Comparison of ENCODE assay signal across 18 cellular contexts in the genomic region with DNA sequence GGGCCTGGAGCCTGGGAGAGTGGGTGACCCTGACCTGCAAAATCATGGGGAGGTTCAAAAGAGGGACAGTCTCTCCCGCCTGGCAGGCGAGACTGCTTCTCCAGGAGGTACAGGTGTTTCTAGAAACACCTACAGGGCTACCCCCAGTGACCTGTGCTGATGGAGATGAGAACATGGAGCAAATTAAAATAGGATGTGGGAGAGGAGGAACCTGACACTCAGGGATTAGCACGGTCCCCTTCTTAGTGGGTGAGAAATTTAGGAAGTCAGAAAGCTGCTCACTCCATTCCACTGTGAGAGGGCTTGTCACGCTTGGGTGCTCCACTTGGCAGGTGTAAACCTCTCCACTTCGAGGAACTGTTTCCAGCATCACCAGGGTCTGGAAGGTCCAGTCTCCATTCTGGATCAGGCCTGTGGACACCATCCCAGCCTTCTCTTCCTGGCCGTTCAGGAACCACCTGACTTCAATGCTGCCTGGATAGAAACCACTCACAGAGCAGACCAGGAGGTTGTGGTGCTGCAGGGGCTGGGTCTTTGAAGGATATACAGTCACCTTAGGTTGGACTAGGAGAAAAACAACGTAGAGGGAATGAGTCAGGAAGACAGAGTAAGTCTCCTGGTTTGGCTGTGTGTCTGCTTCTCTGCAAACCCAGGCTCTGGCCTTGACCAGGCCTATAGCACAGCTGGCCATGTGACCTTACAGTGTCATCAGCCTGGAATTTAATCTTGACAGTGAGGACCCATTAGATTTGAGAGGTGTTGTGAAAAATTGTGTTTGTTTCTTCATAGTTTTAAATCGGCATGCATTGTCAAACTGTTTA. TPM values are rescaled to one million over a fixed set of nuclear protein-coding genes. Genes with fewer than 3 reads are reported as not detected.
DNase-seq lines count a peak whose midpoint lies in the region; ATAC-seq, FAIRE-seq and TF ChIP-seq lines count a peak whose summit lies in the region.
"Had no signal": no experiment of that assay in that cellular context is flagged by ENCODE, and none has a peak within 500 bp of the region (broad histone marks: within the 10 kb centered on the region; RNA-seq: fewer than 3 reads in every experiment).

No MANE protein-coding gene starts in this region.

- no peak for TF ChIP-seq CTCF in GM12878 (IDR thresholded peaks at IDR 0.05 in 2 of 3, conservative IDR thresholded peaks at IDR 0.05 in 1 of 3; ENCODE audit: control insufficient read depth in 2 of 3, extremely low read depth in 1 of 3, insufficient read depth in 1 of 3, low read depth in 3 of 3, low read length in 3 of 3)
- TF ChIP-seq CTCF in upper lobe of right lung (IDR thresholded peaks at IDR 0.05): no peak
- TF ChIP-seq CTCF in CD4-positive, alpha-beta T cell (IDR thresholded peaks at IDR 0.05): no peak

- in situ Hi-C loops in GM12878 (cut with MboI): no loop called here

- CTCF ChIA-PET in GM12878 (lab: Yijun Ruan, JAX): interaction anchor here (0.6 kb wide), 1 partner anchor 28 kb away, joined by 3 read pairs; no protein-coding TSS in a partner anchor
- CTCF ChIA-PET in CD4-positive, alpha-beta T cell (lab: Charles Lee): no interaction called here

- H3K27me3 Mint-ChIP-seq in naive B cell: no peaks in the 10 kb centered on the region
- no peaks in the 10 kb centered on the region for H3K27me3 Mint-ChIP-seq in CD4-positive, alpha-beta T cell

- no peak overlapping the region for H3K4me2 ChIP-seq in GM12878 (ENCODE audit: control insufficient read depth, insufficient read depth)

- POLR2A ChIA-PET in GM12878 (lab: Charles Lee): interaction anchor here (1.7 kb wide), 1 partner anchor 63 kb away, joined by 3 read pairs; no protein-coding TSS in a partner anchor
- POLR2A ChIA-PET in CD4-positive, alpha-beta T cell (lab: Charles Lee): no interaction called here

- RAD21 ChIA-PET in GM12878 (lab: Charles Lee; ENCODE audit: unreplicated experiment): no interaction called here

- no peak overlapping the region for H3K9ac ChIP-seq in GM12878 (ENCODE audit: control insufficient read depth, insufficient read depth, low read length)

- peaks cover 0 to 4% (median 0%) of the 10 kb centered on the region in 7 donors for H3K9me3 Mint-ChIP-seq in naive B cell
- H3K9me3 Mint-ChIP-seq in CD4-positive, alpha-beta T cell: no peaks in the 10 kb centered on the region
- H3K9me3 Mint-ChIP-seq: CD8-positive, alpha-beta T cell; H9 had no signal

- intact Hi-C loops in Right ventricle myocardium inferior (cut with DNase I) (loop anchor here (10.0 kb wide), 1 partner anchor 57 kb away; no protein-coding TSS in a partner anchor), Right ventricle myocardium superior (cut with DNase I) (no loop called here), GM12878 (cut with micrococcal nuclease; ENCODE audit: unreplicated experiment) (loop anchor here (2.0 kb wide), 1 partner anchor 111 kb away; no protein-coding TSS in a partner anchor), upper lobe of right lung (cut with DNase I) (no loop called here)
- intact Hi-C loops in CD4-positive, alpha-beta T cell (cut with DNase I, micrococcal nuclease): loop anchor here in 1 of 2 experiments (2.0 kb wide), 1 partner anchor 29 kb away; no protein-coding TSS in a partner anchor

- H3K4me3 ChIP-seq in GM12878 (no peak overlapping the region), upper lobe of right lung (no peak overlapping the region)
- H3K4me3 ChIP-seq: SK-N-MC had no signal

- 8% methylated on average over 6 of the region's 8 CpGs for WGBS in GM12878 (ENCODE audit: insufficient coverage, insufficient replicate concordance, low lambda C conversion rate, missing lambda C conversion rate)

- peaks cover 56 to 68% of the 10 kb centered on the region in 2 donors for H3K36me3 Mint-ChIP-seq in naive B cell
- H3K36me3 Mint-ChIP-seq in CD4-positive, alpha-beta T cell (ENCODE audit: low read depth): no peaks in the 10 kb centered on the region

- H3K36me3 ChIP-seq in GM12878 (ENCODE audit: control insufficient read depth in 2 of 2, insufficient read depth in 2 of 2, low read length in 1 of 2) (peaks cover 13 to 14% of the 10 kb centered on the region in 2 experiments; a peak in 3 of 4 replicates), upper lobe of right lung (no peaks in the 10 kb centered on the region)

- no TSS peak for BruUV-seq in GM12878 (replicated peaks; lab: Mats Ljungman, UMichigan)

- H3K9me3 ChIP-seq in GM12878 (replicated peaks; ENCODE audit: control insufficient read depth, insufficient read depth, low read length) (no peaks in the 10 kb centered on the region), upper lobe of right lung (no peaks in the 10 kb centered on the region)
- H3K9me3 ChIP-seq in CD4-positive, alpha-beta T cell (ENCODE audit: control insufficient read depth, low read length): no peaks in the 10 kb centered on the region

- no peak for TF ChIP-seq EP300 in GM12878 (IDR thresholded peaks at IDR 0.05; ENCODE audit: borderline replicate concordance in 1 of 2, control insufficient read depth in 1 of 2, low read depth in 2 of 2, low read length in 2 of 2)

- H3K4me1 Mint-ChIP-seq in naive B cell: peaks cover 59 to 74% (median 62%) of the 10 kb centered on the region in 3 donors
- H3K4me1 Mint-ChIP-seq in CD4-positive, alpha-beta T cell (ENCODE audit: low read depth): peaks cover 18% of the 10 kb centered on the region

- H3K27ac ChIP-seq in GM12878 (ENCODE audit: control insufficient read depth, insufficient read depth): no peak overlapping the region
- H3K27ac ChIP-seq in upper lobe of right lung: no peak overlapping the region
- H3K27ac ChIP-seq in CD4-positive, alpha-beta T cell (ENCODE audit: low read depth, low read length): no peak overlapping the region
- H3K27ac ChIP-seq: SK-N-MC had no signal

- no peak for TF ChIP-seq RAD21 in GM12878 (IDR thresholded peaks at IDR 0.05; ENCODE audit: insufficient read depth, low read depth, low read length)

- H3K27ac Mint-ChIP-seq in naive B cell: peak overlapping the region; percentile 65 to 100 (median 91)
- H3K27ac Mint-ChIP-seq in CD4-positive, alpha-beta T cell: no peak overlapping the region
- H3K27ac Mint-ChIP-seq: CD8-positive, alpha-beta T cell; H9 had no signal

- ATAC-seq in Right ventricle myocardium inferior (peak; percentile 28), Right ventricle myocardium superior (ENCODE audit: poor library complexity) (no peak), GM12878 (no peak), naive B cell (ENCODE audit: low read depth in 2 of 2) (peak; percentile 10 to 13), upper lobe of right lung (peak; percentile 39), HG03025 (IDR thresholded peaks at IDR 0.05; ENCODE audit: low FRiP score, unreplicated experiment) (no peak)
- ATAC-seq in CD4-positive, alpha-beta T cell (ENCODE audit: poor library complexity): no peak
- ATAC-seq: CD8-positive, alpha-beta T cell had no signal

- no peak overlapping the region for H2AFZ ChIP-seq in GM12878 (ENCODE audit: control insufficient read depth, low read depth, low read length)

- H3K4me1 ChIP-seq in GM12878 (ENCODE audit: control insufficient read depth, insufficient read depth, low read length) (no peaks in the 10 kb centered on the region), upper lobe of right lung (no peaks in the 10 kb centered on the region)

- no peaks in the 10 kb centered on the region for H4K20me1 ChIP-seq in GM12878 (ENCODE audit: control insufficient read depth, insufficient read depth)

- SMC1A ChIA-PET in GM12878 (lab: Charles Lee; ENCODE audit: uncharacterized antibody, unreplicated experiment): interaction anchor here (1.0 to 1.2 kb wide), 3 partner anchors 27 to 63 kb away, joined by 3 to 4 read pairs (median 3); no protein-coding TSS in a partner anchor

- peak overlapping the region; percentile 48 to 84 (median 74) for H3K4me3 Mint-ChIP-seq in naive B cell
- no peak overlapping the region for H3K4me3 Mint-ChIP-seq in CD4-positive, alpha-beta T cell
- H3K4me3 Mint-ChIP-seq: CD8-positive, alpha-beta T cell; H9 had no signal

- DNase-seq in Right ventricle myocardium inferior (ENCODE audit: missing footprints): no peak
- no peak for DNase-seq in Right ventricle myocardium superior
- DNase-seq in GM12878 (ENCODE audit: low read depth, low spot score): no peak
- DNase-seq in naive B cell: no peak
- DNase-seq in upper lobe of right lung: no peak
- no peak for DNase-seq in activated CD8-positive, alpha-beta memory T cell treated with anti-CD3 and anti-CD28 coated beads, Interleukin-2, amount 50 U/mL, for 4 hours
- DNase-seq in CD4-positive, alpha-beta T cell: no peak
- DNase-seq: CD8-positive, alpha-beta T cell; H9; NCI-H2081; NCI-H524 treated with DMSO at 0.1 percent for 48 hours; OCI-M1 had no signal

- TF ChIP-seq POLR2A in GM12878 (IDR thresholded peaks at IDR 0.05; ENCODE audit: low read depth, low read length): peak; percentile 43

- H3K27me3 ChIP-seq in GM12878 (replicated peaks in 1 of 2; ENCODE audit: control insufficient read depth in 2 of 2, insufficient read depth in 2 of 2, low read length in 1 of 2) (no peaks in the 10 kb centered on the region), upper lobe of right lung (no peaks in the 10 kb centered on the region)
- H3K27me3 ChIP-seq in CD4-positive, alpha-beta T cell (ENCODE audit: control insufficient read depth, insufficient read depth, low read length): no peaks in the 10 kb centered on the region

- no peak for FAIRE-seq in GM12878 (lab: Jason Lieb, UNC)
- FAIRE-seq: D721Med had no signal

- H3K79me2 ChIP-seq in GM12878 (ENCODE audit: control insufficient read depth, insufficient read depth, low read length): peaks cover 27% of the 10 kb centered on the region

RNA-seq across cellular contexts. Expression of gene HLA-DRB1, which starts 8.2 kb away (rescaled TPM):
- total RNA-seq in Right ventricle myocardium inferior (32.4 TPM), Right ventricle myocardium superior (27.5 TPM), GM12878 (2014; rRNA removed) (585 and 596 TPM in 2 replicates), GM12878 (2014; rRNA removed; fragmentation: Illumina TruSeq; extraction: Trizol) (543 and 546 TPM in 2 replicates), GM12878 (2021) (718 and 768 TPM in 2 replicates), upper lobe of right lung (335 TPM)
- 285 and 299 TPM in 2 replicates for total RNA-seq in GM12878 (2013; cell fraction: nucleolus; rRNA removed)
- 440 TPM for polyA plus RNA-seq in GM12878 (2011; ENCODE audit: low read depth)
- polyA plus RNA-seq in GM12878 (2011; rRNA removed) (684 and 1,082 TPM in 2 replicates), GM12878 (2014; fragmentation: Illumina TruSeq; extraction: Trizol) (462 and 549 TPM in 2 replicates), GM12878 (2014; fragmentation: Nextera tagmentation; extraction: Ambion mirVana) (100 to 1,000 TPM; 312 to 364 TPM), GM12878 (2014; rRNA removed) (623 and 640 TPM in 2 replicates), GM12878 (2016; fragmentation: Nextera tagmentation; extraction: Ambion mirVana) (100 to 1,000 TPM; 839 to 871 TPM), naive B cell (ENCODE audit: low read depth in 6 of 6) (1,000 to 10,000 TPM; 2,451 to 5,170 (median 4,939) TPM)
- 1,851 and 2,227 TPM in 2 replicates for polyA plus RNA-seq in GM12878 (2011; cell fraction: cytosol; rRNA removed)
- polyA plus RNA-seq in GM12878 (2011; cell fraction: nucleus; rRNA removed): 730 and 992 TPM in 2 replicates
- 697 and 802 TPM in 2 replicates for polyA plus RNA-seq in GM12878 (2012)
- 527 and 1,029 TPM in 2 replicates for polyA minus RNA-seq in GM12878 (2011; rRNA and poly(A)+ RNA removed)
- polyA minus RNA-seq in GM12878 (2011; cell fraction: cytosol; rRNA and poly(A)+ RNA removed): 229 and 257 TPM in 2 replicates
- 78.9 and 81.7 TPM in 2 replicates for polyA minus RNA-seq in GM12878 (2011; cell fraction: nucleus; rRNA and poly(A)+ RNA removed)
- total RNA-seq in CD4-positive, alpha-beta T cell: 10 to 100 TPM; 31.3 to 33.6 TPM
- total RNA-seq: A673 had no signal

RNA-seq across cellular contexts. Expression of gene HLA-DRB5, which starts 51.4 kb away (rescaled TPM):
- total RNA-seq in Right ventricle myocardium inferior (21.2 TPM), Right ventricle myocardium superior (17.7 TPM), GM12878 (2014; rRNA removed) (59.4 and 60.7 TPM in 2 replicates), GM12878 (2014; rRNA removed; fragmentation: Illumina TruSeq; extraction: Trizol) (52.2 and 57.1 TPM in 2 replicates), GM12878 (2021) (84.0 and 88.3 TPM in 2 replicates), upper lobe of right lung (197 TPM)
- 18.5 and 25.2 TPM in 2 replicates for total RNA-seq in GM12878 (2013; cell fraction: nucleolus; rRNA removed)
- 20.6 TPM for polyA plus RNA-seq in GM12878 (2011; ENCODE audit: low read depth)
- polyA plus RNA-seq in GM12878 (2011; rRNA removed) (69.3 and 108 TPM in 2 replicates), GM12878 (2014; fragmentation: Illumina TruSeq; extraction: Trizol) (38.0 and 39.2 TPM in 2 replicates), GM12878 (2014; fragmentation: Nextera tagmentation; extraction: Ambion mirVana) (10 to 100 TPM; 38.5 to 40.6 TPM), GM12878 (2014; rRNA removed) (66.3 and 81.7 TPM in 2 replicates), GM12878 (2016; fragmentation: Nextera tagmentation; extraction: Ambion mirVana) (10 to 100 TPM; 84.0 to 91.8 TPM), naive B cell (ENCODE audit: low read depth in 6 of 6) (1,000 to 10,000 TPM in 1 of 6 donors, 100 to 1,000 TPM in 2, 10 to 100 TPM in 3; 55.2 to 2,377 (median 210) TPM)
- polyA plus RNA-seq in GM12878 (2011; cell fraction: cytosol; rRNA removed): 136 and 171 TPM in 2 replicates
- 59.7 and 86.8 TPM in 2 replicates for polyA plus RNA-seq in GM12878 (2011; cell fraction: nucleus; rRNA removed)
- 63.7 and 78.6 TPM in 2 replicates for polyA plus RNA-seq in GM12878 (2012)
- 48.9 and 79.2 TPM in 2 replicates for polyA minus RNA-seq in GM12878 (2011; rRNA and poly(A)+ RNA removed)
- 27.8 and 29.1 TPM in 2 replicates for polyA minus RNA-seq in GM12878 (2011; cell fraction: cytosol; rRNA and poly(A)+ RNA removed)
- 9.3 and 10.3 TPM in 2 replicates for polyA minus RNA-seq in GM12878 (2011; cell fraction: nucleus; rRNA and poly(A)+ RNA removed)
- total RNA-seq in CD4-positive, alpha-beta T cell: 10 to 100 TPM; 12.5 to 12.6 TPM
- total RNA-seq: A673, Daoy had no signal

RNA-seq across cellular contexts. Expression of gene HLA-DQA1, which starts 55.7 kb away (rescaled TPM):
- total RNA-seq in Right ventricle myocardium inferior (5.3 TPM), Right ventricle myocardium superior (5.5 TPM), GM12878 (2014; rRNA removed) (395 and 433 TPM in 2 replicates), GM12878 (2014; rRNA removed; fragmentation: Illumina TruSeq; extraction: Trizol) (498 and 529 TPM in 2 replicates), GM12878 (2021) (664 and 712 TPM in 2 replicates), upper lobe of right lung (111 TPM)
- total RNA-seq in GM12878 (2013; cell fraction: nucleolus; rRNA removed): 554 and 568 TPM in 2 replicates
- polyA plus RNA-seq in GM12878 (2011; ENCODE audit: low read depth): 695 TPM
- polyA plus RNA-seq in GM12878 (2011; rRNA removed) (1,353 and 1,769 TPM in 2 replicates), GM12878 (2014; fragmentation: Illumina TruSeq; extraction: Trizol) (792 and 799 TPM in 2 replicates), GM12878 (2014; fragmentation: Nextera tagmentation; extraction: Ambion mirVana) (100 to 1,000 TPM; 327 to 423 TPM), GM12878 (2014; rRNA removed) (515 and 552 TPM in 2 replicates), GM12878 (2016; fragmentation: Nextera tagmentation; extraction: Ambion mirVana) (100 to 1,000 TPM; 289 to 291 TPM), naive B cell (ENCODE audit: low read depth in 6 of 6) (1,000 to 10,000 TPM in 2 of 6 donors, 100 to 1,000 TPM in 4; 309 to 1,253 (median 783) TPM)
- 1,120 and 1,165 TPM in 2 replicates for polyA plus RNA-seq in GM12878 (2011; cell fraction: cytosol; rRNA removed)
- 377 and 747 TPM in 2 replicates for polyA plus RNA-seq in GM12878 (2011; cell fraction: nucleus; rRNA removed)
- 836 and 943 TPM in 2 replicates for polyA plus RNA-seq in GM12878 (2012)
- polyA minus RNA-seq in GM12878 (2011; rRNA and poly(A)+ RNA removed): 1,376 and 1,606 TPM in 2 replicates
- 271 and 297 TPM in 2 replicates for polyA minus RNA-seq in GM12878 (2011; cell fraction: cytosol; rRNA and poly(A)+ RNA removed)
- polyA minus RNA-seq in GM12878 (2011; cell fraction: nucleus; rRNA and poly(A)+ RNA removed): 136 and 138 TPM in 2 replicates
- total RNA-seq in CD4-positive, alpha-beta T cell: 1 to 10 TPM; 5.9 to 6.9 TPM
- total RNA-seq: A673, LHCN-M2 had no signal

Comparison
In these comparisons a context has a peak if more than half of its experiments do, and no peak if none do; other contexts are left out.
1. ATAC-seq: peak in Right ventricle myocardium inferior (single experiment), naive B cell (2 of 2) and upper lobe of right lung (single experiment); none in Right ventricle myocardium superior (single experiment), GM12878 (single experiment), HG03025 (single experiment) and CD4-positive, alpha-beta T cell (single experiment).
2. intact Hi-C loops: an anchor here in Right ventricle myocardium inferior (10.0 kb wide) and GM12878 (2.0 kb wide); none called in Right ventricle myocardium superior and upper lobe of right lung.
3. RNA of gene HLA-DQA1, which starts 55.7 kb away (total RNA-seq): 395 to 712 TPM in GM12878 and 111 TPM in upper lobe of right lung (single experiment); 5.9 to 6.9 TPM in CD4-positive, alpha-beta T cell, 5.5 TPM in Right ventricle myocardium superior (single experiment) and 5.3 TPM in Right ventricle myocardium inferior (single experiment); every median in the first group is over 10 times any median in the second.